1 cellular context compared by ENCODE assay signal in the genomic region with DNA sequence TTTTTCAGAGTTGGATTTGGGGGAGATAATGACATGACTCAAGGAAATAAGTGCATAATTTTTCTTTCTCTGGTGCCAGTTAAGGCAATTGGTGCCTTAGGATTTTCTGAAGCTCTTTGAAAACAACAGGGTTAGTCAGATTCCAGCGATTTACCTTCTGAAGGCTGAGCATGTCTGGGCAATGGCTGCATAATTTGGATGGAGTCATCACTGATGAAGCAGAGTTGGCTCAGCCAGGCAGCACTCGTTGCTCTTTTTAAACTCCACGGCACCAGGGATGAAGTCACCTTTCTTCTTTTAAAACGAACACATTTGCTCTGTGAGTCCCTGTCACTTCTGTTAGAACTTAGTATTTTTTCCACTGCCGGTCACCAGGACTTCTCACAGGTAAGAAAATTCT.
TF ChIP-seq lines count a peak whose summit lies in the region.

No MANE protein-coding gene starts in this region.

TF ChIP-seq in IMR-90, 13 proteins besides CTCF, POLR2A, EP300 and RAD21 (continued from another document):
- TF ChIP-seq CHD1 (IDR thresholded peaks at IDR 0.05; ENCODE audit: low read depth, low read length) (no peak), MXI1 (IDR thresholded peaks at IDR 0.05; ENCODE audit: borderline replicate concordance, low read depth, low read length) (no peak)
- TF ChIP-seq, protein P1, sequence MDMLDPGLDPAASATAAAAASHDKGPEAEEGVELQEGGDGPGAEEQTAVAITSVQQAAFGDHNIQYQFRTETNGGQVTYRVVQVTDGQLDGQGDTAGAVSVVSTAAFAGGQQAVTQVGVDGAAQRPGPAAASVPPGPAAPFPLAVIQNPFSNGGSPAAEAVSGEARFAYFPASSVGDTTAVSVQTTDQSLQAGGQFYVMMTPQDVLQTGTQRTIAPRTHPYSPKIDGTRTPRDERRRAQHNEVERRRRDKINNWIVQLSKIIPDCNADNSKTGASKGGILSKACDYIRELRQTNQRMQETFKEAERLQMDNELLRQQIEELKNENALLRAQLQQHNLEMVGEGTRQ (IDR thresholded peaks at IDR 0.05; ENCODE audit: low read depth, low read length): no peak
TF ChIP-seq in IMR-90: peak in this region for 0.
